Comparison of ENCODE assay signal across 21 cellular contexts in genomic region chr12:20188930-20189653, GRCh38.
A peak's percentile ranks its signal among the peaks of the same experiment; 100 is the strongest.
DNase-seq lines count a peak whose midpoint lies in the region; ATAC-seq and TF ChIP-seq lines count a peak whose summit lies in the region.
"Had no signal": no experiment of that assay in that cellular context is flagged by ENCODE, and none has a peak within 500 bp of the region (broad histone marks: within the 10 kb centered on the region; RNA-seq: fewer than 3 reads in every experiment).

No MANE protein-coding gene starts in this region.

- no peaks in the 10 kb centered on the region for H3K27me3 ChIP-seq in right cardiac atrium (ENCODE audit: control insufficient read depth, insufficient read depth)
- H3K27me3 ChIP-seq: BLaER1 treated with 17β-estradiol and CSF1 and Interleukin-3, amounts not matched to agents 10 nM and 100 nM; esophagus muscularis mucosa; neutrophil; testis had no signal

- POLR2A ChIA-PET in activated CD8-positive, alpha-beta T cell treated with anti-CD3 and anti-CD28 coated beads for 36 hours (lab: Charles Lee) = no interaction called here

- H3K9me3 Mint-ChIP-seq in nephron = no peaks in the 10 kb centered on the region
- H3K9me3 Mint-ChIP-seq in activated CD8-positive, alpha-beta T cell treated with anti-CD3 and anti-CD28 coated beads for 36 hours = no peaks in the 10 kb centered on the region

- H3K27ac ChIP-seq in right cardiac atrium (ENCODE audit: low read length) = no peak overlapping the region
- H3K27ac ChIP-seq: BLaER1 treated with 17β-estradiol and CSF1 and Interleukin-3, amounts not matched to agents 10 nM and 100 nM; esophagus muscularis mucosa; neutrophil; testis; WERI-Rb-1 had no signal

- H3K27me3 Mint-ChIP-seq in nephron (ENCODE audit: low read depth) = peaks cover 3% of the 10 kb centered on the region
- H3K27me3 Mint-ChIP-seq in activated CD8-positive, alpha-beta T cell treated with anti-CD3 and anti-CD28 coated beads for 36 hours = no peaks in the 10 kb centered on the region
- H3K27me3 Mint-ChIP-seq: stimulated activated memory B cell treated with anti-CD40 and anti-IgM and Interleukin-4, amounts not matched to agents 10 μg/mL and 1 μg/mL and 100 μg/mL, for 72 hours; T-helper 17 cell had no signal

- ATAC-seq in right cardiac atrium = peak; percentile 63 to 64
- ATAC-seq in SK-N-SH treated with all-trans-retinoic acid at 6 μM for 48 hours = no peak; the same call in 2 of the 3 replicates
- no peak for ATAC-seq in activated CD8-positive, alpha-beta T cell treated with anti-CD3 and anti-CD28 coated beads for 36 hours
- ATAC-seq: stimulated activated memory B cell treated with anti-CD40 and anti-IgM and Interleukin-4, amounts not matched to agents 10 μg/mL and 1 μg/mL and 100 μg/mL, for 72 hours; T-helper 17 cell had no signal

- CTCF ChIA-PET in activated CD8-positive, alpha-beta T cell treated with anti-CD3 and anti-CD28 coated beads for 36 hours (lab: Charles Lee) = no interaction called here

- in situ Hi-C loops in KBM-7 (cut with MboI; ENCODE audit: low pct_unique_long_range_greater_than_20kb, low sequenced_read_pairs) = no loop called here

- 71% methylated on average over 5 of the region's 5 CpGs for WGBS in right cardiac atrium

- H3K4me3 Mint-ChIP-seq in nephron = no peak overlapping the region
- H3K4me3 Mint-ChIP-seq in activated CD8-positive, alpha-beta T cell treated with anti-CD3 and anti-CD28 coated beads for 36 hours = no peak overlapping the region
- H3K4me3 Mint-ChIP-seq: stimulated activated memory B cell treated with anti-CD40 and anti-IgM and Interleukin-4, amounts not matched to agents 10 μg/mL and 1 μg/mL and 100 μg/mL, for 72 hours; T-helper 17 cell had no signal

- intact Hi-C loops in right cardiac atrium (cut with DNase I) = no loop called here
- intact Hi-C loops in activated CD8-positive, alpha-beta T cell treated with anti-CD3 and anti-CD28 coated beads for 36 hours (cut with micrococcal nuclease) = no loop called here

- no peak for TF ChIP-seq CTCF in nephron (IDR thresholded peaks at IDR 0.05; ENCODE audit: unreplicated experiment in 3 of 3)
- no peak for TF ChIP-seq CTCF in activated CD8-positive, alpha-beta T cell treated with anti-CD3 and anti-CD28 coated beads for 36 hours (IDR thresholded peaks at IDR 0.05)

- DNase-seq in Ammon's horn (ENCODE audit: low spot score) = peak; percentile 30
- DNase-seq in KBM-7 = peak; percentile 11
- DNase-seq in right cardiac atrium = no peak
- no peak for DNase-seq in HPDE6-E6E7 (ENCODE audit: extremely low spot score)
- DNase-seq in stimulated activated CD4-positive, alpha-beta T cell treated with anti-CD3 and anti-CD28 coated beads, Interleukin-12 subunit alpha, Interleukin-12 subunit beta, amount 100 ng/mL, for 4 hours = no peak
- DNase-seq in activated CD8-positive, alpha-beta T cell treated with anti-CD3 and anti-CD28 coated beads for 36 hours = no peak
- DNase-seq: central memory CD4-positive, alpha-beta T cell; effector CD4-positive, alpha-beta T cell; EL; HCEC 1CT; kidney glomerular epithelial cell; OCI-M1; T-helper 17 cell; testis had no signal

- peaks cover 7% of the 10 kb centered on the region for H3K4me1 Mint-ChIP-seq in nephron
- no peaks in the 10 kb centered on the region for H3K4me1 Mint-ChIP-seq in activated CD8-positive, alpha-beta T cell treated with anti-CD3 and anti-CD28 coated beads for 36 hours (ENCODE audit: low read depth)
- H3K4me1 Mint-ChIP-seq: stimulated activated memory B cell treated with anti-CD40 and anti-IgM and Interleukin-4, amounts not matched to agents 10 μg/mL and 1 μg/mL and 100 μg/mL, for 72 hours; T-helper 17 cell had no signal

- H3K36me3 Mint-ChIP-seq in nephron (ENCODE audit: low read depth) = no peaks in the 10 kb centered on the region
- no peaks in the 10 kb centered on the region for H3K36me3 Mint-ChIP-seq in activated CD8-positive, alpha-beta T cell treated with anti-CD3 and anti-CD28 coated beads for 36 hours (ENCODE audit: low read depth)
- H3K36me3 Mint-ChIP-seq: stimulated activated memory B cell treated with anti-CD40 and anti-IgM and Interleukin-4, amounts not matched to agents 10 μg/mL and 1 μg/mL and 100 μg/mL, for 72 hours had no signal

- no peaks in the 10 kb centered on the region for H3K4me1 ChIP-seq in right cardiac atrium (ENCODE audit: control insufficient read depth, insufficient read depth, low read length)
- H3K4me1 ChIP-seq: testis had no signal

- peak overlapping the region; percentile 8 to 60 (median 51) for H3K27ac Mint-ChIP-seq in nephron
- H3K27ac Mint-ChIP-seq in activated CD8-positive, alpha-beta T cell treated with anti-CD3 and anti-CD28 coated beads for 36 hours = no peak overlapping the region
- H3K27ac Mint-ChIP-seq: stimulated activated memory B cell treated with anti-CD40 and anti-IgM and Interleukin-4, amounts not matched to agents 10 μg/mL and 1 μg/mL and 100 μg/mL, for 72 hours; T-helper 17 cell had no signal

- no peaks in the 10 kb centered on the region for H3K9me3 ChIP-seq in right cardiac atrium (ENCODE audit: control insufficient read depth, low read length)
- H3K9me3 ChIP-seq: BLaER1 treated with 17β-estradiol and CSF1 and Interleukin-3, amounts not matched to agents 10 nM and 100 nM; esophagus muscularis mucosa; neutrophil; testis had no signal

- H3K4me3 ChIP-seq in right cardiac atrium (ENCODE audit: low read length) = no peak overlapping the region
- H3K4me3 ChIP-seq: BLaER1 treated with 17β-estradiol and CSF1 and Interleukin-3, amounts not matched to agents 10 nM and 100 nM; esophagus muscularis mucosa; testis had no signal

TF ChIP-seq in SK-N-SH treated with all-trans-retinoic acid at 6 μM for 48 hours, 23 proteins besides CTCF, POLR2A, EP300 and RAD21:
- TF ChIP-seq TOX (CRISPR knock-in tag; IDR thresholded peaks at IDR 0.05; ENCODE audit: borderline replicate concordance) (no peak), CREB5 (CRISPR knock-in tag; IDR thresholded peaks at IDR 0.05; ENCODE audit: low read depth) (no peak), BACH2 (CRISPR knock-in tag; IDR thresholded peaks at IDR 0.05; ENCODE audit: borderline replicate concordance) (no peak), PPARA (CRISPR knock-in tag; IDR thresholded peaks at IDR 0.05; ENCODE audit: borderline replicate concordance) (no peak), TSHZ2 (CRISPR knock-in tag; IDR thresholded peaks at IDR 0.05) (no peak)

Comparison
In these comparisons a context has a peak if more than half of its experiments do, and no peak if none do; other contexts are left out.
1. DNase-seq: peak in Ammon's horn (single experiment) and KBM-7 (single experiment); none in right cardiac atrium (0 of 3), HPDE6-E6E7 (single experiment), stimulated activated CD4-positive, alpha-beta T cell treated with anti-CD3 and anti-CD28 coated beads, Interleukin-12 subunit alpha, Interleukin-12 subunit beta, amount 100 ng/mL, for 4 hours (single experiment) and activated CD8-positive, alpha-beta T cell treated with anti-CD3 and anti-CD28 coated beads for 36 hours (single experiment).
2. ATAC-seq: peak in right cardiac atrium (2 of 2); none in SK-N-SH treated with all-trans-retinoic acid at 6 μM for 48 hours (single experiment) and activated CD8-positive, alpha-beta T cell treated with anti-CD3 and anti-CD28 coated beads for 36 hours (single experiment).